ENCODE assay signal across 8 cellular contexts in the genomic region with DNA sequence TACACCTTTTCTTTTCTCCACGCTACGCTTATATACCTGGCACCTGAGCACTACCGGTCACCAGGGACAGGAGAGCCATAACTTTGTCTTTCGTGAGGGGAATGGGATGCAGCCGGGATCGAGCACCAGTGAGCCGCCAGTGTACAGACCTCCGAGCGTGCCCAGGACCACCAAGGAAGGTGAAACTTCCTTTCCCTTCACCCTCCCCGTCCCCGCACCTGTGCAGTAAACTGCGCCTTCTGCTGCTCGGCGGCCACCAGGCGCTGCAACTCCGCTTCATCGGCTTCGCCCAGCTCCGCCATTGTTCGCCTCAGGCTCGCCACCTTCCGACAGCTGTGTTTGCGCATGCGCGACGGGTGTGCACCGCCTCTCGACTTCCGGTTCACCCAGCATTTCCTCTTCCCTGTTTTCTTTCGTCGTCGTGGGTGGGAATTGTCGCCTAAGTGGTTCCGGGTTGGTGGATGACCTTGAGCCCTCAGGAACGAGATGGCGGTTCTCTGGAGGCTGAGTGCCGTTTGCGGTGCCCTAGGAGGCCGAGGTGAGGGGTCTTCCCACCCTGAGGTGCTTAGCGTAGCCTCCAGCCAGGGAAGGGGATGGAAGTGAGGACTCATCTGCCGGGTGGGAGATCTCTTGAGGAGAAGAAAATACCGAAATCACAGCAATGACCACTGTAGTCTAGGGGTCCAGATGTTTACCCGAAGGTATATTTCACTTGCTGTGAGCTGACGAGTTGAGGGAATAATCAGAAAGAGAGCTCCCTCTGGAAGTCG. TPM values are rescaled to one million over a fixed set of nuclear protein-coding genes. Genes with fewer than 3 reads are reported as not detected.
A peak's percentile ranks its signal among the peaks of the same experiment; 100 is the strongest.
DNase-seq lines count a peak whose midpoint lies in the region; ATAC-seq and TF ChIP-seq lines count a peak whose summit lies in the region.

A gene (plus strand): TSS at position 452 of the 770 bp plus-strand sequence. CDS start 35 bp downstream, at position 487.
A gene with protein sequence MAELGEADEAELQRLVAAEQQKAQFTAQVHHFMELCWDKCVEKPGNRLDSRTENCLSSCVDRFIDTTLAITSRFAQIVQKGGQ (minus strand): TSS at position 335 of the 770 bp plus-strand sequence. CDS start 33 bp downstream, at position 302.

- H3K9me3 ChIP-seq in lung (ENCODE audit: control insufficient read depth in 2 of 2, insufficient read depth in 1 of 2, low read length in 1 of 2): no peaks in the 10 kb centered on the region

- peaks cover 13 to 41% of the 10 kb centered on the region in 2 donors for H3K36me3 ChIP-seq in lung (ENCODE audit: control insufficient read depth in 2 of 2, insufficient read depth in 2 of 2, low read length in 2 of 2)

- H3K27ac ChIP-seq in lung (ENCODE audit: low read depth in 1 of 2, low read length in 1 of 2): peak within 1 kb of the TSS; percentile 86 to 87

- ATAC-seq in GM19467 (IDR thresholded peaks at IDR 0.05; ENCODE audit: unreplicated experiment) (peak; percentile 81), lung (ENCODE audit: insufficient read depth, low FRiP score) (peak; percentile 95)

- WGBS in lung, 2 donors: 0% methylated on average over 45 of the region's 45 CpGs

- no peaks in the 10 kb centered on the region for H3K27me3 ChIP-seq in lung (ENCODE audit: control insufficient read depth, insufficient read depth)

- H3K4me1 ChIP-seq in lung (ENCODE audit: control insufficient read depth in 2 of 2, insufficient read depth in 2 of 2, low read length in 2 of 2): peaks cover 7 to 22% of the 10 kb centered on the region in 2 donors

- no peak for TF ChIP-seq CTCF in lung (IDR thresholded peaks at IDR 0.05; ENCODE audit: control extremely low read depth, extremely low read depth)

- peak within 1 kb of the TSS; percentile 98 for H3K4me3 ChIP-seq in lung

- peak; percentile 94 for DNase-seq in CMK (ENCODE audit: low read depth)
- DNase-seq in HS-27A (ENCODE audit: low read depth): peak; percentile 77
- peak; percentile 81 for DNase-seq in NK-92 (lab: John Stamatoyannopoulos, UW; ENCODE audit: unreplicated experiment)
- peak; percentile 89 to 94 for DNase-seq in activated CD8-positive, alpha-beta memory T cell treated with anti-CD3 and anti-CD28 coated beads for 1 hour (ENCODE audit: extremely low read depth in 1 of 2, low read depth in 1 of 2)
- peak; percentile 96 for DNase-seq in effector CD4-positive, alpha-beta T cell
- peak; percentile 97 for DNase-seq in lung (ENCODE audit: low spot score)
- peak; percentile 82 to 92 (median 90) for DNase-seq in stimulated activated CD4-positive, alpha-beta T cell treated with anti-CD3 and anti-CD28 coated beads, TNF-alpha, amount 100 ng/mL, for 4 hours (ENCODE audit: low read depth in 3 of 3)

RNA-seq across cellular contexts. Expression of the first gene that starts in this region (rescaled TPM):
- total RNA-seq in lung: 100 to 1,000 TPM in 1 of 2 donors, 10 to 100 TPM in 1; 91.6 to 164 TPM
- polyA plus RNA-seq in lung: 100 to 1,000 TPM in 1 of 2 donors, 10 to 100 TPM in 1; 85.5 to 117 TPM

RNA-seq across cellular contexts. Expression of the second gene that starts in this region (rescaled TPM):
- total RNA-seq in lung: 10 to 100 TPM; 33.9 to 53.3 TPM
- 100 to 1,000 TPM; 119 to 137 TPM for polyA plus RNA-seq in lung

Comparison
In these comparisons a context has a peak if more than half of its experiments do, and no peak if none do; other contexts are left out.
1. Peak in every context shown above with its lines: DNase-seq, ATAC-seq, H3K4me3 ChIP-seq and H3K27ac ChIP-seq.